ENCODE assay signal across 10 cellular contexts in the genomic region with DNA sequence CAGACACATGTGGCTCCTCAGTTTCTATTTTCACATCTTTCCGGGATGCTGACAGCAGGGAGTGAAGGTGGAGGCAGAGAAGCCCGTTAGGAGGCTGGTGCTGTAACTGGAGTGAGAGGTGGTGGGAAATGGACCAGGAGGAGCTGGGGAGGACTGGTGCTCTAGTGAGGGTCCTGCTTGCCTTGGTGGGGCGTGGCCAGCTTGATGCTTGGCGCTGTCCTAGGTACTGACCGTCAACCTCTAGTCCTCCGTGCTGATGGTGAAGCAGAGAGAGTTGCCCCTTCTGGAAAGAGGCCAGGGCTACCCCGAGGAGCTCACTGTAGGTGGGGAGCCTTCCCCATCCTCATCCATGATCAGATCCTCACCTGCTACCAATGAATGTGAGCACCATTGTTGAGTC. TPM values are rescaled to one million over a fixed set of nuclear protein-coding genes. Genes with fewer than 3 reads are reported as not detected.
DNase-seq lines count a peak whose midpoint lies in the region; ATAC-seq, FAIRE-seq and TF ChIP-seq lines count a peak whose summit lies in the region.
"Had no signal": no experiment of that assay in that cellular context is flagged by ENCODE, and none has a peak within 500 bp of the region (broad histone marks: within the 10 kb centered on the region; RNA-seq: fewer than 3 reads in every experiment).

No MANE protein-coding gene starts in this region.

- no peak overlapping the region for H3K23ac ChIP-seq in H9 (ENCODE audit: insufficient read length, low read depth, low read length)

- CTCF ChIA-PET in A673 (lab: Charles Lee) = no interaction called here

- no peak overlapping the region for H4K8ac ChIP-seq in H9 (replicated peaks; ENCODE audit: insufficient read length, low read depth, low read length)

- H3K4me2 ChIP-seq in H9 (ENCODE audit: insufficient read depth, insufficient read length, low read length) = peak overlapping the region; percentile 93
- H3K4me2 ChIP-seq in keratinocyte (ENCODE audit: control insufficient read depth, extremely low read depth, insufficient read depth, low read depth, low read length) = peak overlapping the region; percentile 94

- no peak for TF ChIP-seq POLR2A in body of pancreas (IDR thresholded peaks at IDR 0.05)

- POLR2A ChIA-PET in A673 (lab: Charles Lee; ENCODE audit: low non-redundant PET) = no interaction called here

- H3K9me3 ChIP-seq in A673 (ENCODE audit: low read depth, low read length, poor library complexity, severe bottlenecking) = no peaks in the 10 kb centered on the region
- no peaks in the 10 kb centered on the region for H3K9me3 ChIP-seq in H9 (ENCODE audit: control insufficient read depth, low read depth, low read length)
- no peaks in the 10 kb centered on the region for H3K9me3 ChIP-seq in keratinocyte (ENCODE audit: control insufficient read depth, low read depth, low read length)
- H3K9me3 ChIP-seq in body of pancreas = no peaks in the 10 kb centered on the region

- peaks cover 0 to 8% (median 4%) of the 10 kb centered on the region in 3 experiments; a peak in 5 of 7 replicates for H3K36me3 Mint-ChIP-seq in H9 (ENCODE audit: insufficient read depth in 1 of 3, low read depth in 3 of 3)
- peaks cover 0 to 3% of the 10 kb centered on the region in 2 donors for H3K36me3 Mint-ChIP-seq in activated T-cell treated with anti-CD3 and anti-CD28 coated beads, Interleukin-2, amount 50 U/mL, for 72 hours (ENCODE audit: insufficient read depth in 2 of 2)

- H3K4me3 ChIP-seq in A673 (ENCODE audit: low read depth, low read length, poor library complexity, severe bottlenecking) (peak overlapping the region; percentile 99), keratinocyte (ENCODE audit: control insufficient read depth in 2 of 3, extremely low read depth in 1 of 3, insufficient read depth in 2 of 3, low read depth in 1 of 3, low read length in 3 of 3) (peak overlapping the region in 2 of 3 experiments; percentile 68 to 79), body of pancreas (no peak overlapping the region)

- no peak overlapping the region for H2AFZ ChIP-seq in H9 (ENCODE audit: low read length)
- H2AFZ ChIP-seq in keratinocyte (ENCODE audit: control insufficient read depth, low read length) = no peak overlapping the region

- DNase-seq in A673 (ENCODE audit: low spot score) = no peak
- DNase-seq in H9 = peak; percentile 73
- peak in 1 of 2 donors; percentile 42 for DNase-seq in activated T-cell treated with anti-CD3 and anti-CD28 coated beads, Interleukin-2, amount 50 U/mL, for 72 hours
- DNase-seq in keratinocyte (ENCODE audit: low read depth, low spot score) = no peak
- no peak for DNase-seq in left lobe of liver (ENCODE audit: low spot score)
- no peak for DNase-seq in body of pancreas
- DNase-seq in foreskin melanocyte = no peak
- no peak for DNase-seq in ureter (ENCODE audit: low spot score)
- DNase-seq: activated CD8-positive, alpha-beta memory T cell treated with anti-CD3 and anti-CD28 coated beads, Interleukin-2, amount 50 U/mL, for 4 hours; NCI-H2171 had no signal

- peak overlapping the region; percentile 91 to 97 for H3K4me3 Mint-ChIP-seq in H9
- H3K4me3 Mint-ChIP-seq in activated T-cell treated with anti-CD3 and anti-CD28 coated beads, Interleukin-2, amount 50 U/mL, for 72 hours = peak overlapping the region; percentile 84 to 88

- no peak overlapping the region for H2BK12ac ChIP-seq in H9 (ENCODE audit: insufficient read length, low read depth, low read length)

- peaks cover 13% of the 10 kb centered on the region for H3K79me1 ChIP-seq in H9 (ENCODE audit: insufficient read depth, low read depth, low read length, poor library complexity, severe bottlenecking)

- no peak overlapping the region for H2BK5ac ChIP-seq in H9 (ENCODE audit: insufficient read length, low read length)

- intact Hi-C loops in A673 (cut with micrococcal nuclease; ENCODE audit: unreplicated experiment) (no loop called here), body of pancreas (cut with DNase I) (no loop called here)

- no peak for TF ChIP-seq CTCF in A673 (conservative IDR thresholded peaks at IDR 0.05; ENCODE audit: low read depth, low read length)
- no peak for TF ChIP-seq CTCF in H9 (conservative IDR thresholded peaks at IDR 0.05)
- no peak for TF ChIP-seq CTCF in keratinocyte (optimal IDR thresholded peaks at IDR 0.05 in 1 of 3, IDR thresholded peaks at IDR 0.05 in 1 of 3, conservative IDR thresholded peaks at IDR 0.05 in 1 of 3; ENCODE audit: extremely low read depth in 1 of 3, insufficient read depth in 2 of 3, low read length in 3 of 3)
- TF ChIP-seq CTCF in body of pancreas (IDR thresholded peaks at IDR 0.05) = no peak

- no peak overlapping the region for H3K56ac ChIP-seq in H9 (ENCODE audit: insufficient read length, low read depth, low read length)

- H4K91ac ChIP-seq in H9 (ENCODE audit: insufficient read length, low read depth, low read length) = no peak overlapping the region

- H3K9ac ChIP-seq in H9 (ENCODE audit: extremely low read depth, insufficient read length, low read length) = no peak overlapping the region
- H3K9ac ChIP-seq in keratinocyte (ENCODE audit: control insufficient read depth, extremely low read depth, insufficient read depth, low read length) = peak overlapping the region; percentile 83

- no peaks in the 10 kb centered on the region for H3K9me1 ChIP-seq in keratinocyte (ENCODE audit: control insufficient read depth, extremely low read depth, insufficient read depth, low read length)

- H3K23me2 ChIP-seq in H9 (ENCODE audit: insufficient read length, low read depth, low read length, poor library complexity, severe bottlenecking) = peaks cover 8% of the 10 kb centered on the region

- H4K5ac ChIP-seq in H9 (ENCODE audit: insufficient read length, low read depth, low read length) = no peak overlapping the region

- H3K79me2 ChIP-seq in H9 (ENCODE audit: insufficient read depth, low read length) (peaks cover 10% of the 10 kb centered on the region; the same call in 1 of the 2 replicates), keratinocyte (ENCODE audit: control insufficient read depth, insufficient read depth, low read length) (peaks cover 32% of the 10 kb centered on the region)

- H3K14ac ChIP-seq in H9 (ENCODE audit: insufficient read depth, low read length) = no peak overlapping the region; the same call in 1 of the 2 replicates

- no peak for FAIRE-seq in keratinocyte (lab: Jason Lieb, UNC)

- no peak overlapping the region for H3K18ac ChIP-seq in H9 (ENCODE audit: insufficient read length, low read depth, low read length)

- H3K36me3 ChIP-seq in A673 (ENCODE audit: insufficient read depth, low read length, poor library complexity, severe bottlenecking) (peaks cover 5% of the 10 kb centered on the region), keratinocyte (ENCODE audit: control insufficient read depth in 2 of 2, extremely low read depth in 1 of 2, insufficient read depth in 2 of 2, low read length in 2 of 2) (peaks cover 8 to 19% of the 10 kb centered on the region in 2 experiments), body of pancreas (replicated peaks in 1 of 2; ENCODE audit: insufficient read depth in 1 of 2, low read depth in 2 of 2) (peaks cover 0 to 3% of the 10 kb centered on the region in 2 donors)

- H2AK5ac ChIP-seq in H9 (ENCODE audit: insufficient read length, low read length) = no peak overlapping the region

- H3K4ac ChIP-seq in H9 (ENCODE audit: low read depth, low read length) = no peak overlapping the region

- no peak overlapping the region for H2BK20ac ChIP-seq in H9 (ENCODE audit: low read depth, low read length, poor library complexity, severe bottlenecking)

- WGBS in H9 (ENCODE audit: extremely low coverage, insufficient read length, low lambda C conversion rate) = no CpG with 5 or more reads among the region's 7 CpGs
- WGBS in body of pancreas, 2 donors = 44 to 64% methylated on average over 6 to 7 of the region's 7 CpGs

- H2BK15ac ChIP-seq in H9 (ENCODE audit: low read depth, low read length) = no peak overlapping the region

- ATAC-seq in activated T-cell treated with anti-CD3 and anti-CD28 coated beads, Interleukin-2, amount 50 U/mL, for 72 hours (replicated peaks in 1 of 2) = no peak
- ATAC-seq in left lobe of liver (no peak), body of pancreas (no peak)

- dilution Hi-C loops in keratinocyte (cut with MboI; ENCODE audit: extremely low pct_ligation_motif_present, low sequenced_read_pairs) = no loop called here

- H3K27ac ChIP-seq in A673 (ENCODE audit: low read depth, low read length, poor library complexity, severe bottlenecking) (no peak overlapping the region), H9 (ENCODE audit: insufficient read length, low read depth, low read length) (no peak overlapping the region), keratinocyte (ENCODE audit: control insufficient read depth, insufficient read depth, low read length) (no peak overlapping the region), body of pancreas (no peak overlapping the region)

- H3T11ph ChIP-seq in H9 (ENCODE audit: low read length) = no peak overlapping the region

- H4K20me1 ChIP-seq in H9 (ENCODE audit: control insufficient read depth, insufficient read depth, insufficient read length) (peaks cover 4% of the 10 kb centered on the region), keratinocyte (ENCODE audit: control insufficient read depth, extremely low read depth, insufficient read depth, low read length) (no peaks in the 10 kb centered on the region)

- no TSS peak for BruUV-seq in A673 (replicated peaks; lab: Mats Ljungman, UMichigan)

- H3K9me3 Mint-ChIP-seq in H9 = no peaks in the 10 kb centered on the region; a peak in 2 of 5 replicates
- no peaks in the 10 kb centered on the region for H3K9me3 Mint-ChIP-seq in activated T-cell treated with anti-CD3 and anti-CD28 coated beads, Interleukin-2, amount 50 U/mL, for 72 hours

- peaks cover 13% of the 10 kb centered on the region for H3K27me3 Mint-ChIP-seq in H9 (ENCODE audit: low read depth)
- H3K27me3 Mint-ChIP-seq in activated T-cell treated with anti-CD3 and anti-CD28 coated beads, Interleukin-2, amount 50 U/mL, for 72 hours (ENCODE audit: low read depth) = no peaks in the 10 kb centered on the region

- H3K4me1 ChIP-seq in A673 (ENCODE audit: insufficient read depth, low read length, poor library complexity, severe bottlenecking) (peaks cover 18% of the 10 kb centered on the region), H9 (ENCODE audit: insufficient read depth, low read length) (no peaks in the 10 kb centered on the region; the same call in 1 of the 2 replicates), keratinocyte (ENCODE audit: control insufficient read depth, extremely low read depth, insufficient read depth, low read length) (peaks cover 28% of the 10 kb centered on the region), body of pancreas (peaks cover 54% of the 10 kb centered on the region)

- H3K27ac Mint-ChIP-seq in H9 = 0 out of 7 replicates have a peak overlapping the region, but pooled peaks of 1 of the 3 experiments have one; percentile 72
- H3K27ac Mint-ChIP-seq in activated T-cell treated with anti-CD3 and anti-CD28 coated beads, Interleukin-2, amount 50 U/mL, for 72 hours = no peak overlapping the region

- peaks cover 14 to 27% of the 10 kb centered on the region in 2 experiments for H3K4me1 Mint-ChIP-seq in H9
- H3K4me1 Mint-ChIP-seq in activated T-cell treated with anti-CD3 and anti-CD28 coated beads, Interleukin-2, amount 50 U/mL, for 72 hours (ENCODE audit: low read depth) = peaks cover 37% of the 10 kb centered on the region

- no peaks in the 10 kb centered on the region for H3K27me3 ChIP-seq in A673 (replicated peaks; ENCODE audit: insufficient read depth, low read depth, low read length, poor library complexity)
- H3K27me3 ChIP-seq in H9 (ENCODE audit: insufficient read depth, low read length) = no peaks in the 10 kb centered on the region
- no peaks in the 10 kb centered on the region for H3K27me3 ChIP-seq in keratinocyte (ENCODE audit: control insufficient read depth, extremely low read depth, insufficient read depth, low read length)
- H3K27me3 ChIP-seq in body of pancreas = no peaks in the 10 kb centered on the region

- H2BK120ac ChIP-seq in H9 (ENCODE audit: low read depth, low read length, poor library complexity, severe bottlenecking) = no peak overlapping the region

RNA-seq across cellular contexts. Expression of gene TRMT61A, which starts 1.4 kb away (rescaled TPM):
- 19.3 and 23.6 TPM in 2 replicates for total RNA-seq in A673 (2021)
- total RNA-seq in H9 (2021) = 21.9 and 22.2 TPM in 2 replicates
- 1 to 10 TPM; 6.3 to 8.4 TPM for total RNA-seq in activated T-cell treated with anti-CD3 and anti-CD28 coated beads, Interleukin-2, amount 50 U/mL, for 72 hours
- 4.4 to 8.9 TPM (median 5.9 TPM) in 3 replicates for polyA plus RNA-seq in keratinocyte
- polyA plus RNA-seq in keratinocyte (2011; ENCODE audit: low read depth) = 0.64 TPM
- polyA plus RNA-seq in keratinocyte (2011; cell fraction: cytosol; rRNA removed) = 3.7 and 9.9 TPM in 2 replicates
- 8.1 and 10.7 TPM in 2 replicates for polyA plus RNA-seq in keratinocyte (2011; cell fraction: nucleus; rRNA removed)
- polyA plus RNA-seq in keratinocyte (2012; ENCODE audit: low replicate concordance) = 5.2 and 10.0 TPM in 2 replicates
- 2.1 to 5.0 TPM (median 3.2 TPM) in 3 replicates for polyA minus RNA-seq in keratinocyte
- 8.8 TPM for polyA minus RNA-seq in keratinocyte (2011; cell fraction: cytosol; rRNA and poly(A)+ RNA removed)
- 5.4 and 6.7 TPM in 2 replicates for polyA minus RNA-seq in keratinocyte (2011; cell fraction: nucleus; rRNA and poly(A)+ RNA removed)
- total RNA-seq in left lobe of liver = 6.0 TPM
- 10 to 100 TPM in 1 of 2 donors, 1 to 10 TPM in 1; 7.9 to 10.4 TPM for total RNA-seq in body of pancreas
- total RNA-seq in ureter = 22.4 TPM

RNA-seq across cellular contexts. Expression of gene CKB, which starts 7.8 kb away (rescaled TPM):
- total RNA-seq in A673 (2021) (118 and 183 TPM in 2 replicates), H9 (2021) (517 and 546 TPM in 2 replicates), left lobe of liver (10.2 TPM), body of pancreas (100 to 1,000 TPM in 1 of 2 donors, 10 to 100 TPM in 1; 92.1 to 146 TPM), ureter (310 TPM)
- total RNA-seq in activated T-cell treated with anti-CD3 and anti-CD28 coated beads, Interleukin-2, amount 50 U/mL, for 72 hours = 1 to 10 TPM; 7.0 to 9.5 TPM
- polyA plus RNA-seq in keratinocyte = 8.2 to 60.7 TPM (median 10.0 TPM) in 3 replicates
- 94.1 TPM for polyA plus RNA-seq in keratinocyte (2011; ENCODE audit: low read depth)
- polyA plus RNA-seq in keratinocyte (2011; cell fraction: cytosol; rRNA removed) = 15.4 and 80.5 TPM in 2 replicates
- polyA plus RNA-seq in keratinocyte (2011; cell fraction: nucleus; rRNA removed) = 49.1 and 79.4 TPM in 2 replicates
- 16.1 and 59.8 TPM in 2 replicates for polyA plus RNA-seq in keratinocyte (2012; ENCODE audit: low replicate concordance)
- polyA minus RNA-seq in keratinocyte = 4.6 to 13.7 TPM (median 11.2 TPM) in 3 replicates
- polyA minus RNA-seq in keratinocyte (2011; cell fraction: cytosol; rRNA and poly(A)+ RNA removed) = 58.3 TPM
- polyA minus RNA-seq in keratinocyte (2011; cell fraction: nucleus; rRNA and poly(A)+ RNA removed) = 7.6 and 11.1 TPM in 2 replicates

RNA-seq across cellular contexts. Expression of gene BAG5, which starts 32.1 kb away (rescaled TPM):
- total RNA-seq in A673 (2021) = 35.4 and 39.8 TPM in 2 replicates
- 38.0 and 40.9 TPM in 2 replicates for total RNA-seq in H9 (2021)
- 10 to 100 TPM; 29.3 TPM for total RNA-seq in activated T-cell treated with anti-CD3 and anti-CD28 coated beads, Interleukin-2, amount 50 U/mL, for 72 hours
- polyA plus RNA-seq in keratinocyte = 6.9 to 14.4 TPM (median 13.8 TPM) in 3 replicates
- 120 TPM for polyA plus RNA-seq in keratinocyte (2011; ENCODE audit: low read depth)
- 9.5 and 14.2 TPM in 2 replicates for polyA plus RNA-seq in keratinocyte (2011; cell fraction: cytosol; rRNA removed)
- 16.5 and 19.6 TPM in 2 replicates for polyA plus RNA-seq in keratinocyte (2011; cell fraction: nucleus; rRNA removed)
- polyA plus RNA-seq in keratinocyte (2012; ENCODE audit: low replicate concordance) = 20.1 and 21.2 TPM in 2 replicates
- 9.9 to 18.6 TPM (median 13.9 TPM) in 3 replicates for polyA minus RNA-seq in keratinocyte
- polyA minus RNA-seq in keratinocyte (2011; cell fraction: cytosol; rRNA and poly(A)+ RNA removed) = 12.7 TPM
- 9.3 and 17.5 TPM in 2 replicates for polyA minus RNA-seq in keratinocyte (2011; cell fraction: nucleus; rRNA and poly(A)+ RNA removed)
- total RNA-seq in left lobe of liver = 7.5 TPM
- total RNA-seq in body of pancreas = 10 to 100 TPM in 1 of 2 donors, 1 to 10 TPM in 1; 9.9 to 11.9 TPM
- 36.8 TPM for total RNA-seq in ureter

RNA-seq across cellular contexts. Expression of gene COA8, which starts 32.4 kb away (rescaled TPM):
- total RNA-seq in A673 (2021) (48.6 and 51.0 TPM in 2 replicates), H9 (2021) (43.2 and 45.5 TPM in 2 replicates), left lobe of liver (17.1 TPM), body of pancreas (10 to 100 TPM; 15.2 to 32.2 TPM), ureter (37.3 TPM)
- 10 to 100 TPM; 40.0 to 47.8 TPM for total RNA-seq in activated T-cell treated with anti-CD3 and anti-CD28 coated beads, Interleukin-2, amount 50 U/mL, for 72 hours
- polyA plus RNA-seq in keratinocyte = 20.6 to 26.1 TPM (median 24.8 TPM) in 3 replicates
- 35.0 TPM for polyA plus RNA-seq in keratinocyte (2011; ENCODE audit: low read depth)
- polyA plus RNA-seq in keratinocyte (2011; cell fraction: cytosol; rRNA removed) = 19.4 and 29.1 TPM in 2 replicates
- polyA plus RNA-seq in keratinocyte (2011; cell fraction: nucleus; rRNA removed) = 7.3 and 7.4 TPM in 2 replicates
- polyA plus RNA-seq in keratinocyte (2012; ENCODE audit: low replicate concordance) = 43.4 and 43.6 TPM in 2 replicates
- polyA minus RNA-seq in keratinocyte = 5.1 to 8.4 TPM (median 7.2 TPM) in 3 replicates
- polyA minus RNA-seq in keratinocyte (2011; cell fraction: cytosol; rRNA and poly(A)+ RNA removed) = 14.8 TPM
- polyA minus RNA-seq in keratinocyte (2011; cell fraction: nucleus; rRNA and poly(A)+ RNA removed) = 3.4 and 8.8 TPM in 2 replicates

Comparison
In these comparisons a context has a peak if more than half of its experiments do, and no peak if none do; other contexts are left out.
1. H3K4me3 ChIP-seq: peak in A673 (single experiment) and keratinocyte (2 of 3); none in body of pancreas (0 of 2).